ENCODE assay signal across 2 cellular contexts in genomic region chr3:48685293-48685602, GRCh38.
TF ChIP-seq lines count a peak whose summit lies in the region.

No MANE protein-coding gene starts in this region.

TF ChIP-seq in SK-N-SH, 30 proteins besides CTCF, POLR2A, EP300 and RAD21 (continued from another document):
- TF ChIP-seq, protein P1, sequence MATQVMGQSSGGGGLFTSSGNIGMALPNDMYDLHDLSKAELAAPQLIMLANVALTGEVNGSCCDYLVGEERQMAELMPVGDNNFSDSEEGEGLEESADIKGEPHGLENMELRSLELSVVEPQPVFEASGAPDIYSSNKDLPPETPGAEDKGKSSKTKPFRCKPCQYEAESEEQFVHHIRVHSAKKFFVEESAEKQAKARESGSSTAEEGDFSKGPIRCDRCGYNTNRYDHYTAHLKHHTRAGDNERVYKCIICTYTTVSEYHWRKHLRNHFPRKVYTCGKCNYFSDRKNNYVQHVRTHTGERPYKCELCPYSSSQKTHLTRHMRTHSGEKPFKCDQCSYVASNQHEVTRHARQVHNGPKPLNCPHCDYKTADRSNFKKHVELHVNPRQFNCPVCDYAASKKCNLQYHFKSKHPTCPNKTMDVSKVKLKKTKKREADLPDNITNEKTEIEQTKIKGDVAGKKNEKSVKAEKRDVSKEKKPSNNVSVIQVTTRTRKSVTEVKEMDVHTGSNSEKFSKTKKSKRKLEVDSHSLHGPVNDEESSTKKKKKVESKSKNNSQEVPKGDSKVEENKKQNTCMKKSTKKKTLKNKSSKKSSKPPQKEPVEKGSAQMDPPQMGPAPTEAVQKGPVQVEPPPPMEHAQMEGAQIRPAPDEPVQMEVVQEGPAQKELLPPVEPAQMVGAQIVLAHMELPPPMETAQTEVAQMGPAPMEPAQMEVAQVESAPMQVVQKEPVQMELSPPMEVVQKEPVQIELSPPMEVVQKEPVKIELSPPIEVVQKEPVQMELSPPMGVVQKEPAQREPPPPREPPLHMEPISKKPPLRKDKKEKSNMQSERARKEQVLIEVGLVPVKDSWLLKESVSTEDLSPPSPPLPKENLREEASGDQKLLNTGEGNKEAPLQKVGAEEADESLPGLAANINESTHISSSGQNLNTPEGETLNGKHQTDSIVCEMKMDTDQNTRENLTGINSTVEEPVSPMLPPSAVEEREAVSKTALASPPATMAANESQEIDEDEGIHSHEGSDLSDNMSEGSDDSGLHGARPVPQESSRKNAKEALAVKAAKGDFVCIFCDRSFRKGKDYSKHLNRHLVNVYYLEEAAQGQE (IDR thresholded peaks at IDR 0.05; ENCODE audit: low read depth, low read length): no peak
- no peak for TF ChIP-seq IRF3 (IDR thresholded peaks at IDR 0.05; ENCODE audit: low read depth, low read length)
- TF ChIP-seq POLR2AphosphoS5 (IDR thresholded peaks at IDR 0.05; ENCODE audit: low read depth, low read length): no peak
- TF ChIP-seq RFX5 (IDR thresholded peaks at IDR 0.05; ENCODE audit: low read length): no peak
- TF ChIP-seq MEF2A (IDR thresholded peaks at IDR 0.05; ENCODE audit: borderline replicate concordance, low read depth): no peak
- no peak for TF ChIP-seq ELF1 (IDR thresholded peaks at IDR 0.05)
- TF ChIP-seq, protein P2, sequence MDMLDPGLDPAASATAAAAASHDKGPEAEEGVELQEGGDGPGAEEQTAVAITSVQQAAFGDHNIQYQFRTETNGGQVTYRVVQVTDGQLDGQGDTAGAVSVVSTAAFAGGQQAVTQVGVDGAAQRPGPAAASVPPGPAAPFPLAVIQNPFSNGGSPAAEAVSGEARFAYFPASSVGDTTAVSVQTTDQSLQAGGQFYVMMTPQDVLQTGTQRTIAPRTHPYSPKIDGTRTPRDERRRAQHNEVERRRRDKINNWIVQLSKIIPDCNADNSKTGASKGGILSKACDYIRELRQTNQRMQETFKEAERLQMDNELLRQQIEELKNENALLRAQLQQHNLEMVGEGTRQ (IDR thresholded peaks at IDR 0.05; ENCODE audit: borderline replicate concordance, low read depth, low read length): no peak

TF ChIP-seq in SK-N-SH treated with all-trans-retinoic acid at 6 μM for 48 hours, 23 proteins besides CTCF, POLR2A, EP300 and RAD21 (continued from another document):
- TF ChIP-seq TCF4 (CRISPR knock-in tag; IDR thresholded peaks at IDR 0.05; ENCODE audit: borderline replicate concordance) (no peak), CSRNP3 (CRISPR knock-in tag; IDR thresholded peaks at IDR 0.05) (no peak), ZNF8 (CRISPR knock-in tag; IDR thresholded peaks at IDR 0.05) (no peak), GLIS3 (CRISPR knock-in tag; IDR thresholded peaks at IDR 0.05) (no peak), ZFP30 (CRISPR knock-in tag; IDR thresholded peaks at IDR 0.05) (no peak), PPARA (CRISPR knock-in tag; IDR thresholded peaks at IDR 0.05; ENCODE audit: borderline replicate concordance) (no peak), ARNTL (CRISPR knock-in tag; IDR thresholded peaks at IDR 0.05; ENCODE audit: borderline replicate concordance, low read depth) (no peak), CSDC2 (CRISPR knock-in tag; IDR thresholded peaks at IDR 0.05) (no peak), POU6F1 (CRISPR knock-in tag; IDR thresholded peaks at IDR 0.05; ENCODE audit: borderline replicate concordance, low read depth) (no peak), OSR1 (CRISPR knock-in tag; IDR thresholded peaks at IDR 0.05) (no peak)
- TF ChIP-seq, protein P3, sequence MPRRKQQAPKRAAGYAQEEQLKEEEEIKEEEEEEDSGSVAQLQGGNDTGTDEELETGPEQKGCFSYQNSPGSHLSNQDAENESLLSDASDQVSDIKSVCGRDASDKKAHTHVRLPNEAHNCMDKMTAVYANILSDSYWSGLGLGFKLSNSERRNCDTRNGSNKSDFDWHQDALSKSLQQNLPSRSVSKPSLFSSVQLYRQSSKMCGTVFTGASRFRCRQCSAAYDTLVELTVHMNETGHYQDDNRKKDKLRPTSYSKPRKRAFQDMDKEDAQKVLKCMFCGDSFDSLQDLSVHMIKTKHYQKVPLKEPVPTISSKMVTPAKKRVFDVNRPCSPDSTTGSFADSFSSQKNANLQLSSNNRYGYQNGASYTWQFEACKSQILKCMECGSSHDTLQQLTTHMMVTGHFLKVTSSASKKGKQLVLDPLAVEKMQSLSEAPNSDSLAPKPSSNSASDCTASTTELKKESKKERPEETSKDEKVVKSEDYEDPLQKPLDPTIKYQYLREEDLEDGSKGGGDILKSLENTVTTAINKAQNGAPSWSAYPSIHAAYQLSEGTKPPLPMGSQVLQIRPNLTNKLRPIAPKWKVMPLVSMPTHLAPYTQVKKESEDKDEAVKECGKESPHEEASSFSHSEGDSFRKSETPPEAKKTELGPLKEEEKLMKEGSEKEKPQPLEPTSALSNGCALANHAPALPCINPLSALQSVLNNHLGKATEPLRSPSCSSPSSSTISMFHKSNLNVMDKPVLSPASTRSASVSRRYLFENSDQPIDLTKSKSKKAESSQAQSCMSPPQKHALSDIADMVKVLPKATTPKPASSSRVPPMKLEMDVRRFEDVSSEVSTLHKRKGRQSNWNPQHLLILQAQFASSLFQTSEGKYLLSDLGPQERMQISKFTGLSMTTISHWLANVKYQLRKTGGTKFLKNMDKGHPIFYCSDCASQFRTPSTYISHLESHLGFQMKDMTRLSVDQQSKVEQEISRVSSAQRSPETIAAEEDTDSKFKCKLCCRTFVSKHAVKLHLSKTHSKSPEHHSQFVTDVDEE (CRISPR knock-in tag; IDR thresholded peaks at IDR 0.05): no peak
